ENCODE assay signal across 31 cellular contexts in the genomic region with DNA sequence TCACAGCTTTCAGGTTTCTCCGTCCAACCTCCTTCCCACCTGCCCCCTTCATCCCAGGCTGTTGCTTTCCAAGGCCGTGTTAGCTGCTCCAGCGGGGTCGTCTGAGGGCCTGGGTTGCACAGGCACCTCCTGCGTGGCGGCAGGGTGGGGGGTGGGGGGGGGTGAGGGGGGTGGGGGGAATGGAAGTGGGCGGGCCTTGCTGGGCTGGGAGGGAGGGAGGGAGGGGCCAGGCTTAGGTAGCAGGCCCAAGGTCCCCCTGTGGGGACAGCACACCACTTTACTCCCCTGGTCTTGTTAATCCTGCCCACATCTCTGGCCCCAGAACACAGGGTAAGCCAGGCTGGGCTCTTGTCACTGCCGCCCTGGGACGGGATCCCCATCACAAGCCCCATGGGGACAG.
"Had no signal": no experiment of that assay in that cellular context is flagged by ENCODE, and none has a peak within 500 bp of the region (broad histone marks: within the 10 kb centered on the region; RNA-seq: fewer than 3 reads in every experiment).

No MANE protein-coding gene starts in this region.

- H2AFZ ChIP-seq: PC-9 had no signal

- DNase-seq: activated CD4-positive, alpha-beta memory T cell treated with anti-CD3 and anti-CD28 coated beads, Interleukin-2, amount 10 ng/mL, durations not matched to agents 7 days and 5 days; activated CD4-positive, alpha-beta T cell treated with anti-CD3 and anti-CD28 coated beads for 1 hour; activated CD4-positive, alpha-beta T cell treated with anti-CD3 and anti-CD28 coated beads for 48 hours; activated CD4-positive, CD25-positive, alpha-beta regulatory T cell; activated CD8-positive, alpha-beta memory T cell treated with anti-CD3 and anti-CD28 coated beads for 24 hours; activated CD8-positive, alpha-beta memory T cell treated with anti-CD3 and anti-CD28 coated beads, Interleukin-2, amount 10 ng/mL, durations not matched to agents 7 days and 5 days; activated CD8-positive, alpha-beta memory T cell treated with anti-CD3 and anti-CD28 coated beads, Interleukin-2, amount 50 U/mL, for 48 hours; activated effector memory CD4-positive, alpha-beta T cell treated with Interleukin-2 at 50 U/mL for 16 hours; activated naive CD4-positive, alpha-beta T cell treated with anti-CD3 and anti-CD28 coated beads, Interleukin-2, amount 10 ng/mL, durations not matched to agents 7 days and 5 days; activated naive CD8-positive, alpha-beta T cell treated with anti-CD3 and anti-CD28 coated beads, Interleukin-2, amount 50 U/mL, for 24 hours; activated T-cell treated with anti-CD3 and anti-CD28 coated beads, Interleukin-2, amount 50 U/mL, for 48 hours; anterior cingulate cortex; cerebellar nuclear complex; NCI-H1092 treated with DMSO at 0.1 percent for 48 hours; NCI-H146; NCI-H187; NCI-H2029 treated with DMSO at 0.1 percent for 48 hours; NCI-H2107; NCI-H2171 treated with DMSO at 0.1 percent for 48 hours; NCI-H2227 treated with DMSO at 0.1 percent for 48 hours; NCI-H446; NCI-H526 treated with DMSO at 0.1 percent for 48 hours; PC-9; Right ventricle myocardium superior; SW 1271; T-helper 1 cell; T-helper 2 cell; T-helper 9 cell had no signal

- FAIRE-seq: bronchial epithelial cell, RCC 7860 had no signal

- ATAC-seq: activated CD8-positive, alpha-beta memory T cell treated with anti-CD3 and anti-CD28 coated beads, Interleukin-2, amount 10 ng/mL, durations not matched to agents 7 days and 5 days; activated naive CD8-positive, alpha-beta T cell treated with anti-CD3 and anti-CD28 coated beads, Interleukin-2, amount 50 U/mL, for 24 hours had no signal

- H3K4me2 ChIP-seq: PC-9 had no signal

- H3K4me3 ChIP-seq: PC-9 had no signal

- H3K27ac ChIP-seq: PC-9, VCaP had no signal
